In the genomic region with DNA sequence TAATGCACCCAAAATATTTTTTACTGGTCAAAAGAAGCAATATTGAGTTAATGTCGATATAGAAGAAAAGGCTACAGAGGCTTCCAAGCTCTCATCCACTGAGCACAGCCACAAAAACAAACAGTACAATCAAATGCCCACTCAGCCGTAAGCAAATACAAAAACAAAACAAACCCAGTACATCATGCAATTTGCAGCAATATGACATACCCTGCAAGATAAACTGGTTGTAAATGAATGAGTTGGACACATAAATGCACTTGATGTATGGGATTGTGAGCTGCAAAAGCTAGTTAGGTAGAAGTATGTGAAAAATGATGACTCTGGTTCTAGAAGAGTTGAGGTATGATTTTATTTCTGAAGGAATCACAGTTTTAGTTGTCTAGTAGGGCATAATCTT, we compare ENCODE assay signal across 8 cellular contexts.
DNase-seq lines count a peak whose midpoint lies in the region; ATAC-seq and TF ChIP-seq lines count a peak whose summit lies in the region.

No MANE protein-coding gene starts in this region.

- H3K4me1 Mint-ChIP-seq in progenitor cell of endocrine pancreas (ENCODE audit: low read depth) = peaks cover 31% of the 10 kb centered on the region

- no peaks in the 10 kb centered on the region for H3K27me3 Mint-ChIP-seq in progenitor cell of endocrine pancreas

- H3K36me3 Mint-ChIP-seq in progenitor cell of endocrine pancreas (ENCODE audit: insufficient read depth) = no peaks in the 10 kb centered on the region

- no peak overlapping the region for H3K27ac Mint-ChIP-seq in progenitor cell of endocrine pancreas

- peak; percentile 64 for DNase-seq in G401 (ENCODE audit: low spot score)
- DNase-seq in NCI-H2029 (lab: John Stamatoyannopoulos, UW) = peak; percentile 63
- peak; percentile 17 for DNase-seq in cerebellum (ENCODE audit: low spot score)
- DNase-seq in progenitor cell of endocrine pancreas (ENCODE audit: low spot score, unreplicated experiment) = no peak
- DNase-seq in retina = no peak
- no peak for DNase-seq in hippocampal formation (lab: John Stamatoyannopoulos, UW)

- peak overlapping the region; percentile 3 for H3K4me3 Mint-ChIP-seq in progenitor cell of endocrine pancreas (ENCODE audit: low read depth)

- no peaks in the 10 kb centered on the region for H3K9me3 Mint-ChIP-seq in progenitor cell of endocrine pancreas (ENCODE audit: low read depth)

- no peak for ATAC-seq in GM21576 (IDR thresholded peaks at IDR 0.05; ENCODE audit: unreplicated experiment)
- ATAC-seq in GM21528 (IDR thresholded peaks at IDR 0.05; ENCODE audit: low FRiP score, unreplicated experiment) = no peak

- no peak for TF ChIP-seq CTCF in progenitor cell of endocrine pancreas (IDR thresholded peaks at IDR 0.05; ENCODE audit: unreplicated experiment)

- in situ Hi-C loops in G401 (cut with HindIII; ENCODE audit: low sequenced_read_pairs) = no loop called here

Comparison
In these comparisons a context has a peak if more than half of its experiments do, and no peak if none do; other contexts are left out.
1. DNase-seq: peak in G401 (single experiment), NCI-H2029 (single experiment) and cerebellum (single experiment); none in progenitor cell of endocrine pancreas (single experiment), retina (single experiment) and hippocampal formation (0 of 2).